Comparison of ENCODE assay signal across 1 cellular context in the genomic region with DNA sequence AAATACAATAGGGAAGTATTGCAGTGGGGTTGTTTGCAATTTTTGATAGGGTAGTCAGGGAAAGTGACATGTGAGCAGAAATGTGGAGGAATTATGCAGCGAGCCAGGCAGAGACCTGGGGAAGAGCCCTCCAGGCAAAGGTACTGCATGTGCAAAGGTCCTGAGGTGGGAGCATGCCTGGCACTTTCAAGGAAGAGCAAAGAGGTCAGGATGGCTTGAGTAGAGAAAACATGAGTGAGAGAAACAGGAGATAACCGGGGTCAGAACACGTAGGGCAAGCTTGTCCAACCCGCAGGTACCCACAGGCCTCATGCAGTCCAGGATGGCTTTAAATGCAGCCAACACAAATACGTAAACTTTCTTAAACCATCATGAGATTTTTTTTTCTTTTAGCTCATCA.
TF ChIP-seq lines count a peak whose summit lies in the region.

No MANE protein-coding gene starts in this region.

TF ChIP-seq in H1, 55 proteins besides CTCF, POLR2A, EP300 and RAD21:
- TF ChIP-seq CEBPB (IDR thresholded peaks at IDR 0.05; ENCODE audit: low read depth, low read length), result no peak
- TF ChIP-seq KDM1A (IDR thresholded peaks at IDR 0.05; ENCODE audit: borderline replicate concordance, low read length), result 0 out of 2 replicates have a peak, but pooled peaks have one; percentile 47
- TF ChIP-seq TBP (IDR thresholded peaks at IDR 0.05; ENCODE audit: low read depth, low read length), result no peak
